2 cellular contexts compared by ENCODE assay signal in genomic region chr15:71146597-71146996, GRCh38.
TF ChIP-seq lines count a peak whose summit lies in the region.

No MANE protein-coding gene starts in this region.

TF ChIP-seq in liver, 16 proteins besides CTCF, POLR2A, EP300 and RAD21 (continued from another document):
- TF ChIP-seq MAX (IDR thresholded peaks at IDR 0.05) = peak; percentile 36
- TF ChIP-seq NR2F2 (IDR thresholded peaks at IDR 0.05) = no peak
- TF ChIP-seq SP1 (IDR thresholded peaks at IDR 0.05) = peak; percentile 19
- TF ChIP-seq YY1 (IDR thresholded peaks at IDR 0.05) = peak; percentile 50
- peak; percentile 51 to 59 for TF ChIP-seq RXRA (IDR thresholded peaks at IDR 0.05)

TF ChIP-seq in HepG2, 621 proteins besides CTCF, POLR2A, EP300 and RAD21 (continued from another document):
- TF ChIP-seq ZNF318 (CRISPR knock-in tag; IDR thresholded peaks at IDR 0.05) (no peak), ZNF629 (CRISPR knock-in tag; conservative IDR thresholded peaks at IDR 0.05) (no peak), ZNF33A (CRISPR knock-in tag; IDR thresholded peaks at IDR 0.05; ENCODE audit: borderline replicate concordance) (no peak), ZNF33B (CRISPR knock-in tag; IDR thresholded peaks at IDR 0.05) (no peak), UBTF (CRISPR knock-in tag; IDR thresholded peaks at IDR 0.05) (no peak), GPBP1L1 (CRISPR knock-in tag; IDR thresholded peaks at IDR 0.05) (no peak), PCBP1 (IDR thresholded peaks at IDR 0.05; ENCODE audit: borderline replicate concordance, low read depth, low read length) (no peak), ZNF670 (CRISPR knock-in tag; IDR thresholded peaks at IDR 0.05; ENCODE audit: borderline replicate concordance) (no peak), HDAC1 (CRISPR knock-in tag; IDR thresholded peaks at IDR 0.05) (no peak), ZC3H4 (CRISPR knock-in tag; IDR thresholded peaks at IDR 0.05; ENCODE audit: borderline replicate concordance) (no peak), USF2 (IDR thresholded peaks at IDR 0.05; ENCODE audit: low read depth, low read length) (no peak), USF2 (CRISPR knock-in tag; IDR thresholded peaks at IDR 0.05; ENCODE audit: borderline replicate concordance) (no peak), DNMT3B (CRISPR knock-in tag; conservative IDR thresholded peaks at IDR 0.05) (no peak), HES4 (CRISPR knock-in tag; IDR thresholded peaks at IDR 0.05; ENCODE audit: borderline replicate concordance) (no peak), PATZ1 (CRISPR knock-in tag; IDR thresholded peaks at IDR 0.05) (no peak), NR2F2 (IDR thresholded peaks at IDR 0.05; ENCODE audit: borderline replicate concordance, low read depth) (no peak), AKNA (CRISPR knock-in tag; IDR thresholded peaks at IDR 0.05; ENCODE audit: borderline replicate concordance) (no peak)
